In genomic region chr10:71265201-71265575, GRCh38 we compare ENCODE assay signal across 20 cellular contexts.
"Had no signal": no experiment of that assay in that cellular context is flagged by ENCODE, and none has a peak within 500 bp of the region (broad histone marks: within the 10 kb centered on the region; RNA-seq: fewer than 3 reads in every experiment).

No MANE protein-coding gene starts in this region.

- H3K27me3 ChIP-seq: right atrium auricular region, upper lobe of left lung had no signal

- H3K9me3 ChIP-seq: right atrium auricular region, upper lobe of left lung had no signal

- DNase-seq: activated CD4-positive, alpha-beta T cell treated with anti-CD3 and anti-CD28 coated beads for 48 hours; activated CD8-positive, alpha-beta memory T cell treated with anti-CD3 and anti-CD28 coated beads, Interleukin-2, amount 50 U/mL, for 4 hours; activated CD8-positive, alpha-beta T cell treated with anti-CD3 and anti-CD28 coated beads, Interleukin-2, amount 10 ng/mL, durations not matched to agents 7 days and 5 days; activated effector memory CD4-positive, alpha-beta T cell treated with anti-CD3 and anti-CD28 coated beads, Interleukin-2, amount 50 U/mL, for 16 hours; activated T-cell treated with anti-CD3 and anti-CD28 coated beads, Interleukin-2, amount 50 U/mL, for 48 hours; central memory CD4-positive, alpha-beta T cell; cortex of kidney; effector CD8-positive, alpha-beta T cell; foreskin melanocyte; immature natural killer cell; occipital lobe; stimulated activated CD4-positive, alpha-beta T cell treated with anti-CD3 and anti-CD28 coated beads, Interleukin-15, amount 100 ng/mL, for 24 hours; stimulated activated CD4-positive, alpha-beta T cell treated with anti-CD3 and anti-CD28 coated beads, Interleukin-4, amount 100 ng/mL, for 4 hours; stimulated activated CD8-positive, alpha-beta memory T cell treated with anti-CD3 and anti-CD28 coated beads, Interleukin-4, amount 100 ng/mL, for 48 hours; stimulated activated naive CD4-positive, alpha-beta T cell treated with Interleukin-2 at 50 U/mL for 16 hours; T-helper 2 cell had no signal

- H3K4me3 ChIP-seq: lung, right atrium auricular region, upper lobe of left lung had no signal

- H3K27ac ChIP-seq: upper lobe of left lung had no signal

- ATAC-seq: activated CD8-positive, alpha-beta T cell treated with anti-CD3 and anti-CD28 coated beads, Interleukin-2, amount 10 ng/mL, durations not matched to agents 7 days and 5 days; WTC11 had no signal

- H3K36me3 ChIP-seq: right atrium auricular region, upper lobe of left lung had no signal
